20 cellular contexts compared by ENCODE assay signal in the genomic region with DNA sequence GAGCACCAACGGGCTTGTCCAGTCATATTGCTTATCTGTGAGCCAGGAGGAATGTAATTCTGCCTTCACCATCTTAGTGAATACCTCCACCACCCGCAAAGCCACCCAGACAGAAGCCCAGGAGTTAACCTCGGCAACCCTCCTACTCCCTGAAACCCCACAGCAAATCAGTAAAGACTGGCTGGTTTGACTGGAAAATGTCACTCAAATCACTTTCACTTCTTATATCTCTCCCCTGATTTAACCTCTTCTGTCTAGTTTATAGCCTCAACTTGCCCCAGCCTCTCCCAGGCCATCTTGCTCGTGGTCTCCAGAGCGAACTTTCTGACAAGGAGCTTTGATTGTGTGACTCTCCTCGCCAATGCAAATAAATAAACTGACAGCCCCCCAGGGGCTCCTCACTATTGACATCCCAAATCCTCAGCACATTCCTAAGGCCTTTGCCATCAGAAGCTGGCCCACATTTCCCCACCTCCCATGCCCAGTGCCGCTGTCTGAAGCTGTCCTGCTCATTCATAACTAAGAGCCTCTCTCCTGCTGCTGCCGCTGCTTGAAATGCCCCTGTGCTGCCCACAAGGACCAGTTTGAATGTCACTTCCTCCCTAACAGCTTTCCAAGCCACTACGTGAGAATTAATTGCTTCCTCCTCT.
"Had no signal": no experiment of that assay in that cellular context is flagged by ENCODE, and none has a peak within 500 bp of the region (broad histone marks: within the 10 kb centered on the region; RNA-seq: fewer than 3 reads in every experiment).

No MANE protein-coding gene starts in this region.

- H3K36me3 ChIP-seq: cardiac muscle cell had no signal

- H3K27me3 ChIP-seq: cardiac muscle cell, foreskin keratinocyte, left lung had no signal

- H3K27ac Mint-ChIP-seq: dendritic cell treated with granulocyte-macrophage colony-stimulating factor and Interleukin-4, amounts not matched to agents 40 ng/mL and 50 ng/mL, for 4 days; stimulated activated naive CD8-positive, alpha-beta T cell treated with anti-CD3 and anti-CD28 coated beads, Interleukin-15, Interleukin-2, amounts not matched to agents 100 ng/mL and 50 ng/mL, for 24 hours; T-cell had no signal

- H3K4me1 ChIP-seq: foreskin keratinocyte, left lung had no signal

- H3K4me3 ChIP-seq: cardiac muscle cell, left lung had no signal

- H3K27ac ChIP-seq: cardiac muscle cell, epithelial cell of prostate, foreskin keratinocyte, left lung had no signal

- H3K36me3 Mint-ChIP-seq: T-cell had no signal

- ATAC-seq: activated CD4-positive, CD25-positive, alpha-beta regulatory T cell treated with anti-CD3 and anti-CD28 coated beads, Interleukin-2, amount 50 U/mL, for 24 hours; foreskin keratinocyte; left lung; T-cell had no signal

- DNase-seq: activated CD4-positive, alpha-beta T cell treated with anti-CD3 and anti-CD28 coated beads, Interleukin-2, amount 50 U/mL, for 1 hour; activated CD8-positive, alpha-beta memory T cell treated with anti-CD3 and anti-CD28 coated beads for 24 hours; activated CD8-positive, alpha-beta memory T cell treated with anti-CD3 and anti-CD28 coated beads, Interleukin-2, amount 50 U/mL, for 48 hours; activated effector memory CD4-positive, alpha-beta T cell treated with anti-CD3 and anti-CD28 coated beads, Interleukin-2, amount 50 U/mL, for 16 hours; activated naive CD4-positive, alpha-beta T cell treated with anti-CD3 and anti-CD28 coated beads, Interleukin-2, amount 50 U/mL, for 16 hours; activated T-cell treated with anti-CD3 and anti-CD28 coated beads, Interleukin-2, amount 50 U/mL, for 48 hours; effector memory CD4-positive, alpha-beta T cell; foreskin keratinocyte; glutamatergic neuron; kidney; left lung; mammary epithelial cell; retina; T-cell; trophoblast cell had no signal

- H3K9me3 ChIP-seq: left lung had no signal

- H3K4me3 Mint-ChIP-seq: dendritic cell treated with granulocyte-macrophage colony-stimulating factor and Interleukin-4, amounts not matched to agents 40 ng/mL and 50 ng/mL, for 4 days; stimulated activated naive CD8-positive, alpha-beta T cell treated with anti-CD3 and anti-CD28 coated beads, Interleukin-15, Interleukin-2, amounts not matched to agents 100 ng/mL and 50 ng/mL, for 24 hours; T-cell had no signal

- H3K4me1 Mint-ChIP-seq: T-cell had no signal

- H3K27me3 Mint-ChIP-seq: dendritic cell treated with granulocyte-macrophage colony-stimulating factor and Interleukin-4, amounts not matched to agents 40 ng/mL and 50 ng/mL, for 4 days; stimulated activated naive CD8-positive, alpha-beta T cell treated with anti-CD3 and anti-CD28 coated beads, Interleukin-15, Interleukin-2, amounts not matched to agents 100 ng/mL and 50 ng/mL, for 24 hours had no signal

- H3K9me3 Mint-ChIP-seq: dendritic cell treated with granulocyte-macrophage colony-stimulating factor and Interleukin-4, amounts not matched to agents 40 ng/mL and 50 ng/mL, for 4 days; stimulated activated naive CD8-positive, alpha-beta T cell treated with anti-CD3 and anti-CD28 coated beads, Interleukin-15, Interleukin-2, amounts not matched to agents 100 ng/mL and 50 ng/mL, for 24 hours; T-cell had no signal
